Comparison of ENCODE assay signal across 1 cellular context in genomic region chrX:154472685-154473632, GRCh38.
TF ChIP-seq lines count a peak whose summit lies in the region.

No MANE protein-coding gene starts in this region.

TF ChIP-seq in K562, 482 proteins besides CTCF, POLR2A, EP300 and RAD21:
- TF ChIP-seq ZFX (CRISPR knock-in tag; IDR thresholded peaks at IDR 0.05) (no peak), POLR2G (IDR thresholded peaks at IDR 0.05; ENCODE audit: low read depth, low read length) (peak; percentile 7; the same call in 1 of the 2 replicates)
